15 cellular contexts compared by ENCODE assay signal in genomic region chr6:111838749-111839484, GRCh38. TPM values are rescaled to one million over a fixed set of nuclear protein-coding genes. Genes with fewer than 3 reads are reported as not detected.
DNase-seq lines count a peak whose midpoint lies in the region; ATAC-seq and TF ChIP-seq lines count a peak whose summit lies in the region.
"Had no signal": no experiment of that assay in that cellular context is flagged by ENCODE, and none has a peak within 500 bp of the region (broad histone marks: within the 10 kb centered on the region; RNA-seq: fewer than 3 reads in every experiment).

No MANE protein-coding gene starts in this region.

- H3K36me3 Mint-ChIP-seq in activated CD4-positive, alpha-beta T cell treated with anti-CD3 and anti-CD28 coated beads for 36 hours (ENCODE audit: low read depth): peaks cover 44% of the 10 kb centered on the region
- peaks cover 43% of the 10 kb centered on the region for H3K36me3 Mint-ChIP-seq in activated CD8-positive, alpha-beta T cell treated with anti-CD3 and anti-CD28 coated beads, Interleukin-2, amount 10 ng/mL, durations not matched to agents 7 days and 5 days (ENCODE audit: low read depth)
- H3K36me3 Mint-ChIP-seq in natural killer cell: no peaks in the 10 kb centered on the region

- peak overlapping the region; percentile 96 for H3K27ac Mint-ChIP-seq in activated CD4-positive, alpha-beta T cell treated with anti-CD3 and anti-CD28 coated beads for 36 hours
- peak overlapping the region; percentile 87 for H3K27ac Mint-ChIP-seq in activated CD8-positive, alpha-beta T cell treated with anti-CD3 and anti-CD28 coated beads, Interleukin-2, amount 10 ng/mL, durations not matched to agents 7 days and 5 days
- H3K27ac Mint-ChIP-seq in natural killer cell: no peak overlapping the region
- H3K27ac Mint-ChIP-seq: type B pancreatic cell had no signal

- TF ChIP-seq CTCF in natural killer cell (IDR thresholded peaks at IDR 0.05) (no peak), lower leg skin (IDR thresholded peaks at IDR 0.05) (no peak)

- WGBS in lower leg skin, 2 donors: 56 to 74% methylated on average over 5 of the region's 5 CpGs

- H3K4me3 Mint-ChIP-seq in activated CD4-positive, alpha-beta T cell treated with anti-CD3 and anti-CD28 coated beads for 36 hours: peak overlapping the region; percentile 68
- H3K4me3 Mint-ChIP-seq in activated CD8-positive, alpha-beta T cell treated with anti-CD3 and anti-CD28 coated beads, Interleukin-2, amount 10 ng/mL, durations not matched to agents 7 days and 5 days: peak overlapping the region; percentile 5
- peak overlapping the region; percentile 70 for H3K4me3 Mint-ChIP-seq in natural killer cell
- H3K4me3 Mint-ChIP-seq: type B pancreatic cell had no signal

- intact Hi-C loops in activated CD4-positive, alpha-beta T cell treated with anti-CD3 and anti-CD28 coated beads for 36 hours (cut with DNase I, micrococcal nuclease): loop anchor here (1.0 to 10.0 kb wide), 14 partner anchors 7 to 354 kb away; partner anchors contain the start of genes REV3L (in 2 of the 2) and FYN (in 1 of the 2)
- intact Hi-C loops in natural killer cell (cut with micrococcal nuclease): loop anchor here (5.0 to 10.0 kb wide), 3 partner anchors 87 to 156 kb away; no protein-coding TSS in a partner anchor
- intact Hi-C loops in sciatic nerve (cut with DNase I): no loop called here
- intact Hi-C loops in lower leg skin (cut with DNase I; ENCODE audit: low total_unique reads): no loop called here

- CTCF ChIA-PET in activated CD4-positive, alpha-beta T cell treated with anti-CD3 and anti-CD28 coated beads for 36 hours (lab: Charles Lee): interaction anchor here (0.6 to 3.4 kb wide), 18 partner anchors 12 to 204 kb away, joined by 3 to 14 read pairs (median 4); partner anchors contain the start of gene FYN
- CTCF ChIA-PET in activated CD8-positive, alpha-beta T cell treated with anti-CD3 and anti-CD28 coated beads, Interleukin-2, amount 10 ng/mL, durations not matched to agents 7 days and 5 days (lab: Charles Lee): interaction anchor here (0.6 to 6.7 kb wide), 7 partner anchors 11 to 129 kb away, joined by 3 to 46 read pairs (median 3); partner anchors contain the start of gene FYN

- no peak overlapping the region for H3K4me3 ChIP-seq in lower leg skin (ENCODE audit: low read depth, poor library complexity, severe bottlenecking)
- H3K4me3 ChIP-seq: SJCRH30 had no signal

- no peak for TF ChIP-seq POLR2A in lower leg skin (IDR thresholded peaks at IDR 0.05)

- no peaks in the 10 kb centered on the region for H3K27me3 Mint-ChIP-seq in activated CD4-positive, alpha-beta T cell treated with anti-CD3 and anti-CD28 coated beads for 36 hours
- H3K27me3 Mint-ChIP-seq in activated CD8-positive, alpha-beta T cell treated with anti-CD3 and anti-CD28 coated beads, Interleukin-2, amount 10 ng/mL, durations not matched to agents 7 days and 5 days (ENCODE audit: low read depth): no peaks in the 10 kb centered on the region
- H3K27me3 Mint-ChIP-seq in natural killer cell (ENCODE audit: low read depth in 2 of 2): no peaks in the 10 kb centered on the region
- H3K27me3 Mint-ChIP-seq: type B pancreatic cell had no signal

- H3K9me3 Mint-ChIP-seq in activated CD4-positive, alpha-beta T cell treated with anti-CD3 and anti-CD28 coated beads for 36 hours (ENCODE audit: low read depth): no peaks in the 10 kb centered on the region
- H3K9me3 Mint-ChIP-seq in activated CD8-positive, alpha-beta T cell treated with anti-CD3 and anti-CD28 coated beads, Interleukin-2, amount 10 ng/mL, durations not matched to agents 7 days and 5 days (ENCODE audit: insufficient read depth): no peaks in the 10 kb centered on the region
- H3K9me3 Mint-ChIP-seq in natural killer cell: no peaks in the 10 kb centered on the region
- H3K9me3 Mint-ChIP-seq: type B pancreatic cell had no signal

- POLR2A ChIA-PET in activated CD4-positive, alpha-beta T cell treated with anti-CD3 and anti-CD28 coated beads for 36 hours (lab: Charles Lee): interaction anchor here (0.6 to 2.4 kb wide), 8 partner anchors 11 to 177 kb away, joined by 3 to 13 read pairs (median 4); no protein-coding TSS in a partner anchor
- POLR2A ChIA-PET in activated CD8-positive, alpha-beta T cell treated with anti-CD3 and anti-CD28 coated beads, Interleukin-2, amount 10 ng/mL, durations not matched to agents 7 days and 5 days (lab: Charles Lee): interaction anchor here (0.9 kb wide), 1 partner anchor 61 kb away, joined by 3 read pairs; no protein-coding TSS in a partner anchor

- DNase-seq in activated CD4-positive, alpha-beta T cell treated with anti-CD3 and anti-CD28 coated beads for 36 hours: peak; percentile 59
- DNase-seq in activated CD4-positive, alpha-beta T cell treated with anti-CD3 and anti-CD28 coated beads, Interleukin-2, amount 50 U/mL, for 4 hours: no peak
- DNase-seq in activated CD8-positive, alpha-beta T cell treated with anti-CD3 and anti-CD28 coated beads, Interleukin-2, amount 10 ng/mL, durations not matched to agents 7 days and 5 days: no peak
- no peak for DNase-seq in natural killer cell
- DNase-seq in sciatic nerve (ENCODE audit: low spot score): no peak
- DNase-seq in lower leg skin (ENCODE audit: low spot score in 2 of 2): no peak
- DNase-seq: dermis blood vessel endothelial cell, hippocampal formation, Karpas-422, NCI-H1417 treated with DMSO at 0.1 percent for 48 hours, NCI-H345, SJCRH30 had no signal

- peaks cover 62% of the 10 kb centered on the region for H3K4me1 Mint-ChIP-seq in activated CD4-positive, alpha-beta T cell treated with anti-CD3 and anti-CD28 coated beads for 36 hours
- H3K4me1 Mint-ChIP-seq in activated CD8-positive, alpha-beta T cell treated with anti-CD3 and anti-CD28 coated beads, Interleukin-2, amount 10 ng/mL, durations not matched to agents 7 days and 5 days (ENCODE audit: low read depth): peaks cover 24% of the 10 kb centered on the region
- H3K4me1 Mint-ChIP-seq in natural killer cell: peaks cover 24 to 25% of the 10 kb centered on the region in 2 donors

- ATAC-seq in activated CD4-positive, alpha-beta T cell treated with anti-CD3 and anti-CD28 coated beads for 36 hours: peak; percentile 54
- ATAC-seq in HG02610 (IDR thresholded peaks at IDR 0.05; ENCODE audit: unreplicated experiment) (peak; percentile 29), natural killer cell (no peak), HG02884 (IDR thresholded peaks at IDR 0.05; ENCODE audit: unreplicated experiment) (no peak), sciatic nerve (no peak)
- peak; percentile 9 for ATAC-seq in activated CD8-positive, alpha-beta T cell treated with anti-CD3 and anti-CD28 coated beads, Interleukin-2, amount 10 ng/mL, durations not matched to agents 7 days and 5 days

RNA-seq across cellular contexts. Expression of gene FYN, which starts 34.3 kb away (rescaled TPM):
- total RNA-seq in activated CD4-positive, alpha-beta T cell treated with anti-CD3 and anti-CD28 coated beads for 36 hours: 100 to 1,000 TPM; 345 to 504 TPM
- 100 to 1,000 TPM; 148 to 154 TPM for total RNA-seq in activated CD8-positive, alpha-beta T cell treated with anti-CD3 and anti-CD28 coated beads, Interleukin-2, amount 10 ng/mL, durations not matched to agents 7 days and 5 days
- total RNA-seq in natural killer cell (100 to 1,000 TPM; 616 to 757 (median 713) TPM), sciatic nerve (173 TPM), lower leg skin (10 to 100 TPM; 56.3 to 96.4 (median 81.8) TPM)

Comparison
In these comparisons a context has a peak if more than half of its experiments do, and no peak if none do; other contexts are left out.
1. ATAC-seq: peak in activated CD4-positive, alpha-beta T cell treated with anti-CD3 and anti-CD28 coated beads for 36 hours (single experiment), HG02610 (single experiment) and activated CD8-positive, alpha-beta T cell treated with anti-CD3 and anti-CD28 coated beads, Interleukin-2, amount 10 ng/mL, durations not matched to agents 7 days and 5 days (single experiment); none in natural killer cell (0 of 3), HG02884 (single experiment) and sciatic nerve (single experiment).
2. H3K27ac Mint-ChIP-seq: peak in activated CD4-positive, alpha-beta T cell treated with anti-CD3 and anti-CD28 coated beads for 36 hours (single experiment) and activated CD8-positive, alpha-beta T cell treated with anti-CD3 and anti-CD28 coated beads, Interleukin-2, amount 10 ng/mL, durations not matched to agents 7 days and 5 days (single experiment); none in natural killer cell (0 of 2).
3. H3K4me3 Mint-ChIP-seq: peak in every context shown above with its lines; median percentile 70 in natural killer cell; 68 in activated CD4-positive, alpha-beta T cell treated with anti-CD3 and anti-CD28 coated beads for 36 hours; 5 in activated CD8-positive, alpha-beta T cell treated with anti-CD3 and anti-CD28 coated beads, Interleukin-2, amount 10 ng/mL, durations not matched to agents 7 days and 5 days.
4. intact Hi-C loops: an anchor here in activated CD4-positive, alpha-beta T cell treated with anti-CD3 and anti-CD28 coated beads for 36 hours (1.0 to 10.0 kb wide) and natural killer cell (5.0 to 10.0 kb wide); none called in sciatic nerve and lower leg skin.